In genomic region chr11:20363500-20364411, GRCh38 we compare ENCODE assay signal across 1 cellular context.
A peak's percentile ranks its signal among the peaks of the same experiment; 100 is the strongest.
TF ChIP-seq lines count a peak whose summit lies in the region.

TSS of gene HTATIP2 (plus strand) at chr11:20363714. CDS start at chr11:20364238, 524 bp downstream.

TF ChIP-seq in K562, 482 proteins besides CTCF, POLR2A, EP300 and RAD21 (continued from another document and continues in another):
- no peak for TF ChIP-seq EGR1 (conservative IDR thresholded peaks at IDR 0.05)
- TF ChIP-seq GABPB1 (CRISPR knock-in tag; IDR thresholded peaks at IDR 0.05): 0 out of 2 replicates have a peak, but pooled peaks have one; percentile 26
- peak; percentile 65 for TF ChIP-seq TBP (optimal IDR thresholded peaks at IDR 0.05; ENCODE audit: low read depth, low read length)
- no peak for TF ChIP-seq ZBTB26 (CRISPR knock-in tag; IDR thresholded peaks at IDR 0.05)
- TF ChIP-seq BCL6 (CRISPR knock-in tag; IDR thresholded peaks at IDR 0.05): no peak
- TF ChIP-seq YY1 (IDR thresholded peaks at IDR 0.05; ENCODE audit: borderline replicate concordance in 1 of 3, control insufficient read depth in 1 of 3, extremely low read depth in 1 of 3, insufficient read depth in 3 of 3, insufficient read length in 1 of 3, insufficient replicate concordance in 2 of 3, low read depth in 1 of 3, low read length in 2 of 3): peak in 2 of 3 experiments; percentile 18 to 70
- peak; percentile 52 for TF ChIP-seq POLR2AphosphoS5 (IDR thresholded peaks at IDR 0.05; ENCODE audit: control insufficient read depth, insufficient read depth, low read depth, low read length)
- TF ChIP-seq RBFOX2 (IDR thresholded peaks at IDR 0.05; ENCODE audit: low read depth, low read length): peak; percentile 95
- peak; percentile 92 for TF ChIP-seq CTBP1 (IDR thresholded peaks at IDR 0.05; ENCODE audit: borderline replicate concordance)
- TF ChIP-seq ZBTB12 (CRISPR knock-in tag; IDR thresholded peaks at IDR 0.05): 0 out of 2 replicates have a peak, but pooled peaks have one; percentile 4
- peak in 1 of 2 experiments; percentile 35; a peak in 1 of 4 replicates for TF ChIP-seq HDAC1 (IDR thresholded peaks at IDR 0.05)
- peak; percentile 98 for TF ChIP-seq MAFG (tag; conservative IDR thresholded peaks at IDR 0.05)
- TF ChIP-seq NR4A1 (CRISPR knock-in tag; IDR thresholded peaks at IDR 0.05): no peak
- TF ChIP-seq NR4A1 (tag; IDR thresholded peaks at IDR 0.05): peak; percentile 66
- TF ChIP-seq ZBTB1 (CRISPR knock-in tag; IDR thresholded peaks at IDR 0.05; ENCODE audit: borderline replicate concordance, low read depth): 0 out of 2 replicates have a peak, but pooled peaks have one; percentile 72
- TF ChIP-seq PHF21A (IDR thresholded peaks at IDR 0.05; ENCODE audit: borderline replicate concordance, low read depth): peak; percentile 30; the same call in 1 of the 2 replicates
- no peak for TF ChIP-seq NCOA2 (IDR thresholded peaks at IDR 0.05; ENCODE audit: partially characterized antibody in 2 of 2)
- TF ChIP-seq NR0B1 (IDR thresholded peaks at IDR 0.05; ENCODE audit: partially characterized antibody): no peak
- TF ChIP-seq YBX1 (IDR thresholded peaks at IDR 0.05): no peak
- TF ChIP-seq TRIM24 (IDR thresholded peaks at IDR 0.05): peak; percentile 12 to 33; a peak in 1 of 4 replicates
- TF ChIP-seq MNT (conservative IDR thresholded peaks at IDR 0.05): peak; percentile 70 to 78
- peak; percentile 88 for TF ChIP-seq USF1 (CRISPR knock-in tag; IDR thresholded peaks at IDR 0.05)
- TF ChIP-seq NR2F6 (CRISPR knock-in tag; IDR thresholded peaks at IDR 0.05): no peak
- TF ChIP-seq PTRF (tag; IDR thresholded peaks at IDR 0.05): no peak; the same call in 1 of the 2 replicates
- TF ChIP-seq KDM5B (IDR thresholded peaks at IDR 0.05; ENCODE audit: insufficient replicate concordance, low read depth, low read length): peak; percentile 48
- TF ChIP-seq CREB3 (tag; conservative IDR thresholded peaks at IDR 0.05; ENCODE audit: low read depth): 0 out of 2 replicates have a peak, but pooled peaks have one; percentile 33
- TF ChIP-seq COPS2 (conservative IDR thresholded peaks at IDR 0.05): no peak
- 0 out of 2 replicates have a peak, but pooled peaks have one; percentile 47 for TF ChIP-seq TEAD2 (tag; IDR thresholded peaks at IDR 0.05)
- peak; percentile 85 for TF ChIP-seq ELF1 (tag; IDR thresholded peaks at IDR 0.05)
- peak; percentile 50 for TF ChIP-seq GABPA (tag; conservative IDR thresholded peaks at IDR 0.05; ENCODE audit: low read depth)
- TF ChIP-seq ZBTB11 (CRISPR knock-in tag; IDR thresholded peaks at IDR 0.05): peak in 1 of 3 experiments; percentile 61; a peak in 1 of 6 replicates
- 0 out of 2 replicates have a peak, but pooled peaks have one; percentile 37 for TF ChIP-seq ETV5 (CRISPR knock-in tag; IDR thresholded peaks at IDR 0.05; ENCODE audit: low read depth)
- peak; percentile 47 for TF ChIP-seq TAF1 (IDR thresholded peaks at IDR 0.05; ENCODE audit: control insufficient read depth, extremely low read depth, insufficient read depth, low read length, severe bottlenecking)
- TF ChIP-seq CREB1 (IDR thresholded peaks at IDR 0.05): peak; percentile 47
- peak; percentile 72 for TF ChIP-seq CREB1 (CRISPR knock-in tag; IDR thresholded peaks at IDR 0.05)
- peak; percentile 98 for TF ChIP-seq ZNF592 (IDR thresholded peaks at IDR 0.05)
- peak; percentile 50; the same call in 1 of the 2 replicates for TF ChIP-seq HDAC2 (IDR thresholded peaks at IDR 0.05)
- TF ChIP-seq NCOR1 (IDR thresholded peaks at IDR 0.05): peak; percentile 69
- TF ChIP-seq ATF1 (CRISPR knock-in tag; IDR thresholded peaks at IDR 0.05): no peak
- TF ChIP-seq ATF1 (tag; IDR thresholded peaks at IDR 0.05): peak; percentile 82
- peak; percentile 98 for TF ChIP-seq ZNF316 (IDR thresholded peaks at IDR 0.05)
- peak; percentile 69 to 78; a peak in 2 of 4 replicates for TF ChIP-seq UBTF (IDR thresholded peaks at IDR 0.05; ENCODE audit: borderline replicate concordance in 1 of 2, low read depth in 2 of 2, low read length in 2 of 2)
- TF ChIP-seq TSC22D4 (tag; IDR thresholded peaks at IDR 0.05): no peak
- peak; percentile 85 for TF ChIP-seq CXXC5 (CRISPR knock-in tag; IDR thresholded peaks at IDR 0.05)
- TF ChIP-seq TCF3 (CRISPR knock-in tag; IDR thresholded peaks at IDR 0.05): peak; percentile 58
